8 cellular contexts compared by ENCODE assay signal in genomic region chr13:26946675-26947342, GRCh38.
A peak's percentile ranks its signal among the peaks of the same experiment; 100 is the strongest.
DNase-seq lines count a peak whose midpoint lies in the region; ATAC-seq and TF ChIP-seq lines count a peak whose summit lies in the region.

No MANE protein-coding gene starts in this region.

- ATAC-seq in activated T-cell treated with anti-CD3 and anti-CD28 coated beads, Interleukin-2, amount 50 U/mL, for 72 hours (replicated peaks in 1 of 2), result peak; percentile 72 to 76
- no peak for ATAC-seq in HG03159 (IDR thresholded peaks at IDR 0.05; ENCODE audit: unreplicated experiment)

- no peaks in the 10 kb centered on the region for H3K79me2 ChIP-seq in mesendoderm (ENCODE audit: control insufficient read depth, insufficient read depth, low read length)

- H3K4me1 Mint-ChIP-seq in activated T-cell treated with anti-CD3 and anti-CD28 coated beads, Interleukin-2, amount 50 U/mL, for 72 hours (ENCODE audit: low read depth), result peaks cover 2% of the 10 kb centered on the region
- H3K4me1 Mint-ChIP-seq in endothelial cell (ENCODE audit: unreplicated experiment), result no peaks in the 10 kb centered on the region
- H3K4me1 Mint-ChIP-seq in activated T-helper 1 cell treated with anti-CD3 and anti-CD28 coated beads, Interleukin-12 subunit alpha, Interleukin-12 subunit beta, Interleukin-2, Interleukin-4 antibody, amounts not matched to agents 30 ng/mL and 10 ng/mL and 1 ng/mL, durations not matched to agents 14 hours and 24 hours and 36 hours (ENCODE audit: low read depth), result no peaks in the 10 kb centered on the region

- H3K27ac Mint-ChIP-seq in activated T-cell treated with anti-CD3 and anti-CD28 coated beads, Interleukin-2, amount 50 U/mL, for 72 hours, result no peak overlapping the region
- H3K27ac Mint-ChIP-seq in endothelial cell (ENCODE audit: unreplicated experiment), result no peak overlapping the region
- no peak overlapping the region for H3K27ac Mint-ChIP-seq in activated T-helper 1 cell treated with anti-CD3 and anti-CD28 coated beads, Interleukin-12 subunit alpha, Interleukin-12 subunit beta, Interleukin-2, Interleukin-4 antibody, amounts not matched to agents 30 ng/mL and 10 ng/mL and 1 ng/mL, durations not matched to agents 14 hours and 24 hours and 36 hours

- no peak for DNase-seq in activated T-cell treated with anti-CD3 and anti-CD28 coated beads, Interleukin-2, amount 50 U/mL, for 72 hours
- DNase-seq in activated T-cell treated with anti-CD3 and anti-CD28 coated beads, Interleukin-2, amount 50 U/mL, for 1 hour, result no peak
- DNase-seq in LoVo (ENCODE audit: low spot score) (peak; percentile 78), OCI-M1 (lab: John Stamatoyannopoulos, UW) (peak; percentile 80), endothelial cell (ENCODE audit: low spot score) (no peak), mesendoderm (peak; percentile 69)
- no peak for DNase-seq in activated T-helper 1 cell treated with anti-CD3 and anti-CD28 coated beads, Interleukin-12 subunit alpha, Interleukin-12 subunit beta, Interleukin-2, Interleukin-4 antibody, amounts not matched to agents 30 ng/mL and 10 ng/mL and 1 ng/mL, durations not matched to agents 14 hours and 24 hours and 36 hours (ENCODE audit: low spot score)

- H4K5ac ChIP-seq in mesendoderm (ENCODE audit: low read length), result no peak overlapping the region

- no peak overlapping the region for H3K4ac ChIP-seq in mesendoderm (ENCODE audit: low read depth, low read length)

- no peak overlapping the region for H3K18ac ChIP-seq in mesendoderm (ENCODE audit: low read length)

- no peaks in the 10 kb centered on the region for H3K9me3 Mint-ChIP-seq in activated T-cell treated with anti-CD3 and anti-CD28 coated beads, Interleukin-2, amount 50 U/mL, for 72 hours
- no peaks in the 10 kb centered on the region for H3K9me3 Mint-ChIP-seq in endothelial cell (ENCODE audit: unreplicated experiment)
- H3K9me3 Mint-ChIP-seq in activated T-helper 1 cell treated with anti-CD3 and anti-CD28 coated beads, Interleukin-12 subunit alpha, Interleukin-12 subunit beta, Interleukin-2, Interleukin-4 antibody, amounts not matched to agents 30 ng/mL and 10 ng/mL and 1 ng/mL, durations not matched to agents 14 hours and 24 hours and 36 hours, result no peaks in the 10 kb centered on the region

- no peak overlapping the region for H2BK5ac ChIP-seq in mesendoderm (ENCODE audit: low read length)

- intact Hi-C loops in activated T-helper 1 cell treated with anti-CD3 and anti-CD28 coated beads, Interleukin-12 subunit alpha, Interleukin-12 subunit beta, Interleukin-2, Interleukin-4 antibody, amounts not matched to agents 30 ng/mL and 10 ng/mL and 1 ng/mL, durations not matched to agents 14 hours and 24 hours and 36 hours (cut with micrococcal nuclease), result loop anchor here (1.0 kb wide), 1 partner anchor 412 kb away; no protein-coding TSS in a partner anchor

- no peaks in the 10 kb centered on the region for H3K4me1 ChIP-seq in mesendoderm (ENCODE audit: control insufficient read depth, low read depth, low read length)

- no peak overlapping the region for H3K4me3 Mint-ChIP-seq in activated T-cell treated with anti-CD3 and anti-CD28 coated beads, Interleukin-2, amount 50 U/mL, for 72 hours
- no peak overlapping the region for H3K4me3 Mint-ChIP-seq in endothelial cell (ENCODE audit: unreplicated experiment)
- no peak overlapping the region for H3K4me3 Mint-ChIP-seq in activated T-helper 1 cell treated with anti-CD3 and anti-CD28 coated beads, Interleukin-12 subunit alpha, Interleukin-12 subunit beta, Interleukin-2, Interleukin-4 antibody, amounts not matched to agents 30 ng/mL and 10 ng/mL and 1 ng/mL, durations not matched to agents 14 hours and 24 hours and 36 hours

- H3K23ac ChIP-seq in mesendoderm (ENCODE audit: low read length), result no peak overlapping the region

- no peaks in the 10 kb centered on the region for H3K36me3 ChIP-seq in mesendoderm (ENCODE audit: control insufficient read depth, insufficient read depth, low read length)

- H3K4me2 ChIP-seq in mesendoderm (ENCODE audit: low read length), result no peak overlapping the region

- no peak overlapping the region for H3K56ac ChIP-seq in mesendoderm (ENCODE audit: low read length)

- no peaks in the 10 kb centered on the region for H3K79me1 ChIP-seq in mesendoderm (ENCODE audit: low read length)

- H2BK120ac ChIP-seq in mesendoderm (ENCODE audit: low read depth, low read length), result no peak overlapping the region

- no peak overlapping the region for H3K9ac ChIP-seq in mesendoderm (ENCODE audit: low read length)

- H3K36me3 Mint-ChIP-seq in activated T-cell treated with anti-CD3 and anti-CD28 coated beads, Interleukin-2, amount 50 U/mL, for 72 hours (ENCODE audit: insufficient read depth in 2 of 2), result no peaks in the 10 kb centered on the region
- no peaks in the 10 kb centered on the region for H3K36me3 Mint-ChIP-seq in endothelial cell (ENCODE audit: low read depth, unreplicated experiment)
- H3K36me3 Mint-ChIP-seq in activated T-helper 1 cell treated with anti-CD3 and anti-CD28 coated beads, Interleukin-12 subunit alpha, Interleukin-12 subunit beta, Interleukin-2, Interleukin-4 antibody, amounts not matched to agents 30 ng/mL and 10 ng/mL and 1 ng/mL, durations not matched to agents 14 hours and 24 hours and 36 hours (ENCODE audit: low read depth), result no peaks in the 10 kb centered on the region

- no peak overlapping the region for H2AK5ac ChIP-seq in mesendoderm (ENCODE audit: low read length)

- WGBS in mesendoderm (ENCODE audit: extremely low coverage, insufficient coverage, low lambda C conversion rate), result no CpG with 5 or more reads among the region's 5 CpGs

- H3K4me3 ChIP-seq in mesendoderm (ENCODE audit: low read length), result no peak overlapping the region

- H3K27me3 ChIP-seq in mesendoderm (ENCODE audit: insufficient read depth, low read length, poor library complexity), result no peaks in the 10 kb centered on the region

- no peak overlapping the region for H2BK15ac ChIP-seq in mesendoderm (replicated peaks; ENCODE audit: low read depth)

- H3K27ac ChIP-seq in mesendoderm (ENCODE audit: low read depth, low read length), result no peak overlapping the region

- no peak overlapping the region for H4K8ac ChIP-seq in mesendoderm (ENCODE audit: low read depth, low read length)

- TF ChIP-seq CTCF in endothelial cell (IDR thresholded peaks at IDR 0.05; ENCODE audit: unreplicated experiment), result peak; percentile 41

- H3K27me3 Mint-ChIP-seq in activated T-cell treated with anti-CD3 and anti-CD28 coated beads, Interleukin-2, amount 50 U/mL, for 72 hours (ENCODE audit: low read depth), result peaks cover 7% of the 10 kb centered on the region
- no peaks in the 10 kb centered on the region for H3K27me3 Mint-ChIP-seq in endothelial cell (ENCODE audit: unreplicated experiment)
- peaks cover 17% of the 10 kb centered on the region for H3K27me3 Mint-ChIP-seq in activated T-helper 1 cell treated with anti-CD3 and anti-CD28 coated beads, Interleukin-12 subunit alpha, Interleukin-12 subunit beta, Interleukin-2, Interleukin-4 antibody, amounts not matched to agents 30 ng/mL and 10 ng/mL and 1 ng/mL, durations not matched to agents 14 hours and 24 hours and 36 hours (ENCODE audit: insufficient read depth)

Comparison
In these comparisons a context has a peak if more than half of its experiments do, and no peak if none do; other contexts are left out.
1. DNase-seq: peak in LoVo (single experiment), OCI-M1 (single experiment) and mesendoderm (single experiment); none in activated T-cell treated with anti-CD3 and anti-CD28 coated beads, Interleukin-2, amount 50 U/mL, for 72 hours (0 of 2), activated T-cell treated with anti-CD3 and anti-CD28 coated beads, Interleukin-2, amount 50 U/mL, for 1 hour (single experiment), endothelial cell (single experiment) and activated T-helper 1 cell treated with anti-CD3 and anti-CD28 coated beads, Interleukin-12 subunit alpha, Interleukin-12 subunit beta, Interleukin-2, Interleukin-4 antibody, amounts not matched to agents 30 ng/mL and 10 ng/mL and 1 ng/mL, durations not matched to agents 14 hours and 24 hours and 36 hours (single experiment).